11 cellular contexts compared by ENCODE assay signal in genomic region chr10:97539523-97540200, GRCh38. TPM values are rescaled to one million over a fixed set of nuclear protein-coding genes. Genes with fewer than 3 reads are reported as not detected.
DNase-seq lines count a peak whose midpoint lies in the region; ATAC-seq, FAIRE-seq and TF ChIP-seq lines count a peak whose summit lies in the region.
"Had no signal": no experiment of that assay in that cellular context is flagged by ENCODE, and none has a peak within 500 bp of the region (broad histone marks: within the 10 kb centered on the region; RNA-seq: fewer than 3 reads in every experiment).

No MANE protein-coding gene starts in this region.

- ATAC-seq in pancreas (peak in 3 of 4 donors; percentile 3 to 25 (median 6)), GM18873 (IDR thresholded peaks at IDR 0.05; ENCODE audit: low FRiP score, unreplicated experiment) (no peak), left colon (no peak)

- peaks cover 0 to 12% (median 0%) of the 10 kb centered on the region in 3 donors for H3K4me1 ChIP-seq in pancreas
- peaks cover 31% of the 10 kb centered on the region for H3K4me1 ChIP-seq in SJCRH30

- H3K27ac ChIP-seq in pancreas: no peak overlapping the region
- H3K27ac ChIP-seq in SJCRH30: no peak overlapping the region

- no peaks in the 10 kb centered on the region for H3K27me3 ChIP-seq in pancreas
- no peaks in the 10 kb centered on the region for H3K27me3 ChIP-seq in SJCRH30
- H3K27me3 ChIP-seq: adrenal gland had no signal

- FAIRE-seq in pancreas (lab: Jason Lieb, UNC): no peak

- H3K36me3 ChIP-seq in pancreas (no peaks in the 10 kb centered on the region), SJCRH30 (no peaks in the 10 kb centered on the region)
- H3K36me3 ChIP-seq: adrenal gland had no signal

- 0 out of 2 replicates have a peak, but pooled peaks have one; percentile 5 for TF ChIP-seq CTCF in WI38 (IDR thresholded peaks at IDR 0.05; ENCODE audit: low read depth, low read length)
- TF ChIP-seq CTCF in fibroblast of villous mesenchyme (IDR thresholded peaks at IDR 0.05; ENCODE audit: insufficient read depth, low read depth, low read length): peak; percentile 49
- no peak for TF ChIP-seq CTCF in pancreas (IDR thresholded peaks at IDR 0.05)

- H3K9me3 ChIP-seq in pancreas (no peaks in the 10 kb centered on the region), SJCRH30 (replicated peaks) (no peaks in the 10 kb centered on the region)
- H3K9me3 ChIP-seq: adrenal gland had no signal

- intact Hi-C loops in pancreas (cut with DNase I) (loop anchor here in 1 of 3 donors (10.0 kb wide), 1 partner anchor 85 kb away; no protein-coding TSS in a partner anchor), left colon (cut with DNase I, micrococcal nuclease) (no loop called here)

- DNase-seq in AG08396 (ENCODE audit: low spot score) (peak; percentile 73), fibroblast of villous mesenchyme (ENCODE audit: low read depth) (peak; percentile 79), pancreas (peak in 1 of 6 donors; percentile 12), SJCRH30 (no peak), NCI-H2107 (lab: John Stamatoyannopoulos, UW) (no peak), left colon (no peak)
- DNase-seq: NCI-H146 had no signal

- 75 to 77% methylated on average over 6 of the region's 6 CpGs for WGBS in pancreas, 2 donors

- H3K4me3 ChIP-seq in WI38 (ENCODE audit: low read depth, low read length) (no peak overlapping the region), fibroblast of villous mesenchyme (ENCODE audit: low read depth, low read length) (no peak overlapping the region), pancreas (no peak overlapping the region), SJCRH30 (no peak overlapping the region)
- H3K4me3 ChIP-seq: adrenal gland had no signal

RNA-seq across cellular contexts. Expression of gene ANKRD2, which starts 32.9 kb away (rescaled TPM):
- total RNA-seq in fibroblast of villous mesenchyme (0.32 and 0.86 TPM in 2 replicates), pancreas (under 1 TPM; 0.12 to 0.56 (median 0.29) TPM), left colon (not detected)
- polyA plus RNA-seq in pancreas: 1 to 10 TPM in 1 of 2 donors, under 1 TPM in 1; 0.61 to 1.6 TPM
- 0.26 and 0.51 TPM in 2 replicates for total RNA-seq in SJCRH30 (2014; rRNA removed; shearing (Covaris generic))
- polyA plus RNA-seq: CD14-positive monocyte had no signal

RNA-seq across cellular contexts. Expression of gene UBTD1, which starts 40.9 kb away (rescaled TPM):
- total RNA-seq in fibroblast of villous mesenchyme (30.2 and 30.3 TPM in 2 replicates), pancreas (1 to 10 TPM; 3.9 to 6.8 (median 4.5) TPM), left colon (1 to 10 TPM; 1.8 to 2.4 TPM)
- 1 to 10 TPM; 6.8 to 9.0 TPM for polyA plus RNA-seq in pancreas
- total RNA-seq in SJCRH30 (2014; rRNA removed; shearing (Covaris generic)): 13.9 and 14.3 TPM in 2 replicates

RNA-seq across cellular contexts. Expression of gene MMS19, which starts 41.4 kb away (rescaled TPM):
- total RNA-seq in fibroblast of villous mesenchyme: 64.1 and 82.0 TPM in 2 replicates
- total RNA-seq in pancreas: 10 to 100 TPM; 18.0 to 33.3 (median 22.3) TPM
- polyA plus RNA-seq in pancreas: 10 to 100 TPM; 40.2 to 65.7 TPM
- total RNA-seq in SJCRH30 (2014; rRNA removed; shearing (Covaris generic)): 77.3 and 83.7 TPM in 2 replicates
- 10 to 100 TPM; 38.9 to 42.3 TPM for total RNA-seq in left colon

RNA-seq across cellular contexts. Expression of gene HOGA1, which starts 44.5 kb away (rescaled TPM):
- total RNA-seq in fibroblast of villous mesenchyme (0.32 and 0.86 TPM in 2 replicates), pancreas (10 to 100 TPM in 2 of 6 donors, 1 to 10 TPM in 4; 7.2 to 14.9 (median 8.7) TPM), left colon (under 1 TPM in 1 of 2 donors, not detected in 1; 0.15 TPM)
- 10 to 100 TPM; 15.9 to 20.5 TPM for polyA plus RNA-seq in pancreas
- 1.7 and 3.5 TPM in 2 replicates for total RNA-seq in SJCRH30 (2014; rRNA removed; shearing (Covaris generic))
- polyA plus RNA-seq: CD14-positive monocyte had no signal

RNA-seq across cellular contexts. Expression of gene C10orf62, which starts 49.9 kb away (rescaled TPM):
- total RNA-seq in fibroblast of villous mesenchyme (not detected in 2 replicates), pancreas (1 to 10 TPM in 2 of 6 donors, under 1 TPM in 4; 0.34 to 1.9 (median 0.61) TPM), left colon (not detected)
- under 1 TPM; 0.12 to 0.95 TPM for polyA plus RNA-seq in pancreas
- total RNA-seq in SJCRH30 (2014; rRNA removed; shearing (Covaris generic)): 0.75 and 0.84 TPM in 2 replicates
- polyA plus RNA-seq: CD14-positive monocyte had no signal

Comparison
In these comparisons a context has a peak if more than half of its experiments do, and no peak if none do; other contexts are left out.
1. DNase-seq: peak in AG08396 (single experiment) and fibroblast of villous mesenchyme (single experiment); none in SJCRH30 (0 of 2), NCI-H2107 (single experiment) and left colon (0 of 2).
2. CTCF ChIP-seq: peak in WI38 (single experiment) and fibroblast of villous mesenchyme (single experiment); none in pancreas (0 of 4).
3. ATAC-seq: peak in pancreas (3 of 4); none in GM18873 (single experiment) and left colon (single experiment).